ENCODE assay signal across 1 cellular context in genomic region chr20:1874534-1875168, GRCh38.
A peak's percentile ranks its signal among the peaks of the same experiment; 100 is the strongest.
TF ChIP-seq lines count a peak whose summit lies in the region.

No MANE protein-coding gene starts in this region.

TF ChIP-seq in HepG2, 621 proteins besides CTCF, POLR2A, EP300 and RAD21 (continued from another document and continues in another):
- TF ChIP-seq, protein P1, sequence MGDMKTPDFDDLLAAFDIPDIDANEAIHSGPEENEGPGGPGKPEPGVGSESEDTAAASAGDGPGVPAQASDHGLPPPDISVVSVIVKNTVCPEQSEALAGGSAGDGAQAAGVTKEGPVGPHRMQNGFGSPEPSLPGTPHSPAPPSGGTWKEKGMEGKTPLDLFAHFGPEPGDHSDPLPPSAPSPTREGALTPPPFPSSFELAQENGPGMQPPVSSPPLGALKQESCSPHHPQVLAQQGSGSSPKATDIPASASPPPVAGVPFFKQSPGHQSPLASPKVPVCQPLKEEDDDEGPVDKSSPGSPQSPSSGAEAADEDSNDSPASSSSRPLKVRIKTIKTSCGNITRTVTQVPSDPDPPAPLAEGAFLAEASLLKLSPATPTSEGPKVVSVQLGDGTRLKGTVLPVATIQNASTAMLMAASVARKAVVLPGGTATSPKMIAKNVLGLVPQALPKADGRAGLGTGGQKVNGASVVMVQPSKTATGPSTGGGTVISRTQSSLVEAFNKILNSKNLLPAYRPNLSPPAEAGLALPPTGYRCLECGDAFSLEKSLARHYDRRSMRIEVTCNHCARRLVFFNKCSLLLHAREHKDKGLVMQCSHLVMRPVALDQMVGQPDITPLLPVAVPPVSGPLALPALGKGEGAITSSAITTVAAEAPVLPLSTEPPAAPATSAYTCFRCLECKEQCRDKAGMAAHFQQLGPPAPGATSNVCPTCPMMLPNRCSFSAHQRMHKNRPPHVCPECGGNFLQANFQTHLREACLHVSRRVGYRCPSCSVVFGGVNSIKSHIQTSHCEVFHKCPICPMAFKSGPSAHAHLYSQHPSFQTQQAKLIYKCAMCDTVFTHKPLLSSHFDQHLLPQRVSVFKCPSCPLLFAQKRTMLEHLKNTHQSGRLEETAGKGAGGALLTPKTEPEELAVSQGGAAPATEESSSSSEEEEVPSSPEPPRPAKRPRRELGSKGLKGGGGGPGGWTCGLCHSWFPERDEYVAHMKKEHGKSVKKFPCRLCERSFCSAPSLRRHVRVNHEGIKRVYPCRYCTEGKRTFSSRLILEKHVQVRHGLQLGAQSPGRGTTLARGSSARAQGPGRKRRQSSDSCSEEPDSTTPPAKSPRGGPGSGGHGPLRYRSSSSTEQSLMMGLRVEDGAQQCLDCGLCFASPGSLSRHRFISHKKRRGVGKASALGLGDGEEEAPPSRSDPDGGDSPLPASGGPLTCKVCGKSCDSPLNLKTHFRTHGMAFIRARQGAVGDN (CRISPR knock-in tag; IDR thresholded peaks at IDR 0.05): peak; percentile 28; the same call in 1 of the 2 replicates
- TF ChIP-seq JUNB (CRISPR knock-in tag; IDR thresholded peaks at IDR 0.05; ENCODE audit: borderline replicate concordance) (peak; percentile 84; the same call in 1 of the 2 replicates), BHLHE40 (IDR thresholded peaks at IDR 0.05; ENCODE audit: low read length) (peak; percentile 15; the same call in 1 of the 2 replicates), ZMYM3 (CRISPR knock-in tag; IDR thresholded peaks at IDR 0.05) (peak; percentile 93), ZBTB4 (CRISPR knock-in tag; IDR thresholded peaks at IDR 0.05; ENCODE audit: borderline replicate concordance) (no peak), CEBPB (IDR thresholded peaks at IDR 0.05; ENCODE audit: borderline replicate concordance, low read depth, low read length) (0 out of 2 replicates have a peak, but pooled peaks have one; percentile 14), ZSCAN21 (CRISPR knock-in tag; IDR thresholded peaks at IDR 0.05; ENCODE audit: borderline replicate concordance) (peak; percentile 21; the same call in 1 of the 2 replicates), RNF2 (conservative IDR thresholded peaks at IDR 0.05; ENCODE audit: low read depth) (peak; percentile 15; the same call in 1 of the 2 replicates), ZMAT5 (CRISPR knock-in tag; IDR thresholded peaks at IDR 0.05; ENCODE audit: borderline replicate concordance, low read depth) (no peak), ZNF879 (CRISPR knock-in tag; IDR thresholded peaks at IDR 0.05) (no peak), ZSCAN29 (CRISPR knock-in tag; conservative IDR thresholded peaks at IDR 0.05) (0 out of 2 replicates have a peak, but pooled peaks have one; percentile 46), SALL1 (CRISPR knock-in tag; IDR thresholded peaks at IDR 0.05) (peak; percentile 48; the same call in 1 of the 2 replicates), NONO (IDR thresholded peaks at IDR 0.05) (no peak), NONO (CRISPR knock-in tag; conservative IDR thresholded peaks at IDR 0.05) (0 out of 2 replicates have a peak, but pooled peaks have one; percentile 19), FOSL2 (CRISPR knock-in tag; IDR thresholded peaks at IDR 0.05) (peak; percentile 89), ZNF160 (CRISPR knock-in tag; IDR thresholded peaks at IDR 0.05) (no peak), ATF4 (CRISPR knock-in tag; IDR thresholded peaks at IDR 0.05) (peak in 1 of 2 experiments; percentile 17; a peak in 1 of 4 replicates), DPF2 (CRISPR knock-in tag; IDR thresholded peaks at IDR 0.05; ENCODE audit: borderline replicate concordance, low read depth) (0 out of 2 replicates have a peak, but pooled peaks have one; percentile 17), SNAPC2 (CRISPR knock-in tag; IDR thresholded peaks at IDR 0.05) (no peak), UBTF (CRISPR knock-in tag; IDR thresholded peaks at IDR 0.05) (peak; percentile 24; the same call in 1 of the 2 replicates), ARNTL (CRISPR knock-in tag; IDR thresholded peaks at IDR 0.05) (0 out of 2 replicates have a peak, but pooled peaks have one; percentile 27), ZNF768 (CRISPR knock-in tag; IDR thresholded peaks at IDR 0.05) (peak; percentile 100), NR2C2 (CRISPR knock-in tag; IDR thresholded peaks at IDR 0.05; ENCODE audit: borderline replicate concordance) (peak; percentile 49), ZNF691 (CRISPR knock-in tag; IDR thresholded peaks at IDR 0.05; ENCODE audit: borderline replicate concordance, low read depth) (peak; percentile 26; the same call in 1 of the 2 replicates), YY1 (IDR thresholded peaks at IDR 0.05; ENCODE audit: insufficient read depth, insufficient replicate concordance, low read depth, low read length) (peak; percentile 44), FOSL1 (CRISPR knock-in tag; IDR thresholded peaks at IDR 0.05; ENCODE audit: borderline replicate concordance) (peak; percentile 68; the same call in 1 of the 2 replicates), HNRNPL (IDR thresholded peaks at IDR 0.05; ENCODE audit: low read depth, low read length) (peak; percentile 54; the same call in 1 of the 2 replicates), CEBPG (CRISPR knock-in tag; IDR thresholded peaks at IDR 0.05) (no peak), MAFK (conservative IDR thresholded peaks at IDR 0.05 in 1 of 2, IDR thresholded peaks at IDR 0.05 in 1 of 2; ENCODE audit: low read length in 2 of 2) (no peak), XRCC5 (optimal IDR thresholded peaks at IDR 0.05; ENCODE audit: low read length) (peak; percentile 14), HNF1A (IDR thresholded peaks at IDR 0.05; ENCODE audit: low read depth) (0 out of 2 replicates have a peak, but pooled peaks have one; percentile 14), HNF1A (CRISPR knock-in tag; IDR thresholded peaks at IDR 0.05; ENCODE audit: borderline replicate concordance) (no peak), CREM (IDR thresholded peaks at IDR 0.05) (0 out of 2 replicates have a peak, but pooled peaks have one; percentile 21), CREM (CRISPR knock-in tag; IDR thresholded peaks at IDR 0.05) (no peak), NFKB2 (CRISPR knock-in tag; IDR thresholded peaks at IDR 0.05; ENCODE audit: borderline replicate concordance) (peak; percentile 22; the same call in 1 of the 2 replicates), SOX6 (IDR thresholded peaks at IDR 0.05) (no peak), SOX6 (CRISPR knock-in tag; IDR thresholded peaks at IDR 0.05) (peak; percentile 29; the same call in 1 of the 2 replicates), DMAP1 (CRISPR knock-in tag; IDR thresholded peaks at IDR 0.05) (peak; percentile 31; the same call in 1 of the 2 replicates), PCBP1 (IDR thresholded peaks at IDR 0.05; ENCODE audit: borderline replicate concordance, low read depth, low read length) (peak; percentile 71; the same call in 1 of the 2 replicates), ZNF782 (CRISPR knock-in tag; IDR thresholded peaks at IDR 0.05; ENCODE audit: borderline replicate concordance) (0 out of 2 replicates have a peak, but pooled peaks have one; percentile 36), NR2F6 (IDR thresholded peaks at IDR 0.05) (peak; percentile 74), NR2F6 (CRISPR knock-in tag; IDR thresholded peaks at IDR 0.05) (peak; percentile 74), BRD4 (CRISPR knock-in tag; IDR thresholded peaks at IDR 0.05) (0 out of 2 replicates have a peak, but pooled peaks have one; percentile 63), POLR2G (IDR thresholded peaks at IDR 0.05; ENCODE audit: low read depth, low read length) (peak; percentile 37; the same call in 1 of the 2 replicates)
- TF ChIP-seq, protein P2, sequence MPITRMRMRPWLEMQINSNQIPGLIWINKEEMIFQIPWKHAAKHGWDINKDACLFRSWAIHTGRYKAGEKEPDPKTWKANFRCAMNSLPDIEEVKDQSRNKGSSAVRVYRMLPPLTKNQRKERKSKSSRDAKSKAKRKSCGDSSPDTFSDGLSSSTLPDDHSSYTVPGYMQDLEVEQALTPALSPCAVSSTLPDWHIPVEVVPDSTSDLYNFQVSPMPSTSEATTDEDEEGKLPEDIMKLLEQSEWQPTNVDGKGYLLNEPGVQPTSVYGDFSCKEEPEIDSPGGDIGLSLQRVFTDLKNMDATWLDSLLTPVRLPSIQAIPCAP (CRISPR knock-in tag; IDR thresholded peaks at IDR 0.05; ENCODE audit: low read depth): no peak
- TF ChIP-seq, protein P3, sequence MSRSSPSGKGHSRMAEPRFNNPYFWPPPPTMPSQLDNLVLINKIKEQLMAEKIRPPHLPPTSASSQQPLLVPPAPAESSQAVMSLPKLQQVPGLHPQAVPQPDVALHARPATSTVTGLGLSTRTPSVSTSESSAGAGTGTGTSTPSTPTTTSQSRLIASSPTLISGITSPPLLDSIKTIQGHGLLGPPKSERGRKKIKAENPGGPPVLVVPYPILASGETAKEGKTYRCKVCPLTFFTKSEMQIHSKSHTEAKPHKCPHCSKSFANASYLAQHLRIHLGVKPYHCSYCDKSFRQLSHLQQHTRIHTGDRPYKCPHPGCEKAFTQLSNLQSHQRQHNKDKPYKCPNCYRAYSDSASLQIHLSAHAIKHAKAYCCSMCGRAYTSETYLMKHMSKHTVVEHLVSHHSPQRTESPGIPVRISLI (CRISPR knock-in tag; IDR thresholded peaks at IDR 0.05; ENCODE audit: borderline replicate concordance): no peak
